In the genomic region with DNA sequence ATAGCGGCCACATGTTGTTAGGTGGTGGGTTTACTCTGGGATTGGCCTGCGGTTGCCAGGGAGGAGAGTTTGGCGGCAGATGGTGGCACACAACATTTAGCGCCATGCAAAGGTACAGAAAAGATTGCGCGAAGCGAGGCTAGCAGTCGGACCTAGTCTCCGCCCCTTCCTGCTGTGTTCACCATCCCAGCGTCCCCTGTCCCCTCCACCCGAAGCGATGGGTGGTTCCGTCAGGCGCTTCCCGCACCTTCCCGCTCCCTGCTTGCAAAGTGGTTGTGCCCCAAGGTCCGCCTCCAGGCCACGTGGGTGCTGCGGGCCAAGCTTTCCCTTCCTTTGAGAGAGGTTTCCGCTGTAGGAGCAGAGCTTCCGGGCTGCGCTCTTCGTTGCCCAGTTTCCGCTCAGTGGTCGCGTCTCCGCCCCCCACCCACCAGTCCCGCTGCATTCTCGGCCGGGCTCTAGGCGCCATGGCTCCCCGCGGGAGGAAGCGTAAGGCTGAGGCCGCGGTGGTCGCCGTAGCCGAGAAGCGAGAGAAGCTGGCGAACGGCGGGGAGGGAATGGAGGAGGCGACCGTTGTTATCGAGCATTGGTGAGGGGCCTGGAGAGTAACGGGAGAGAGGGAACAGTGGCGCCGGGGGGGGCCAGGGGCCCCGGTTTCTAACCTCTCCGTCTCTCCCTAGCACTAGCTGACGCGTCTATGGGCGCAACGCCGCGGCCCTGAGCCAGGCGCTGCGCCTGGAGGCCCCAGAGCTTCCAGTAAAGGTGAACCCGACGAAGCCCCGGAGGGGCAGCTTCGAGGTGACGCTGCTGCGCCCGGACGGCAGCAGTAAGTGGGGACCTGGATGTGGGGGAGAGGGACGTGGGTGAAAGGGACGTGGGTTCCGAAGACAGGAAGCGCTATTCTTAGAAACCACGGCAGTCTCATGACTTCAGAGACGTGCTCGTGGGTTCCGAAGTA, we compare ENCODE assay signal across 1 cellular context.
TF ChIP-seq lines count a peak whose summit lies in the region.

A gene with protein sequence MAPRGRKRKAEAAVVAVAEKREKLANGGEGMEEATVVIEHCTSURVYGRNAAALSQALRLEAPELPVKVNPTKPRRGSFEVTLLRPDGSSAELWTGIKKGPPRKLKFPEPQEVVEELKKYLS (plus strand): TSS at position 360 of the 955 bp plus-strand sequence. CDS start 105 bp downstream, at position 465.

TF ChIP-seq in K562, 482 proteins besides CTCF, POLR2A, EP300 and RAD21 (continued from another document and continues in another):
- TF ChIP-seq, protein P1, sequence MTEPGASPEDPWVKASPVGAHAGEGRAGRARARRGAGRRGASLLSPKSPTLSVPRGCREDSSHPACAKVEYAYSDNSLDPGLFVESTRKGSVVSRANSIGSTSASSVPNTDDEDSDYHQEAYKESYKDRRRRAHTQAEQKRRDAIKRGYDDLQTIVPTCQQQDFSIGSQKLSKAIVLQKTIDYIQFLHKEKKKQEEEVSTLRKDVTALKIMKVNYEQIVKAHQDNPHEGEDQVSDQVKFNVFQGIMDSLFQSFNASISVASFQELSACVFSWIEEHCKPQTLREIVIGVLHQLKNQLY (CRISPR knock-in tag; conservative IDR thresholded peaks at IDR 0.05): no peak
- peak; percentile 74 for TF ChIP-seq SAP30 (IDR thresholded peaks at IDR 0.05; ENCODE audit: borderline replicate concordance, insufficient read depth, low read depth, low read length, poor library complexity, severe bottlenecking)
- peak; percentile 99 for TF ChIP-seq MYC (IDR thresholded peaks at IDR 0.05; ENCODE audit: low read depth, low read length)
- TF ChIP-seq MYC (CRISPR knock-in tag; IDR thresholded peaks at IDR 0.05; ENCODE audit: borderline replicate concordance, low read depth): peak; percentile 96
- peak; percentile 96 for TF ChIP-seq SUPT5H (IDR thresholded peaks at IDR 0.05)
- TF ChIP-seq SMAD4 (CRISPR knock-in tag; conservative IDR thresholded peaks at IDR 0.05): peak; percentile 21; the same call in 1 of the 2 replicates
- TF ChIP-seq, protein P2, sequence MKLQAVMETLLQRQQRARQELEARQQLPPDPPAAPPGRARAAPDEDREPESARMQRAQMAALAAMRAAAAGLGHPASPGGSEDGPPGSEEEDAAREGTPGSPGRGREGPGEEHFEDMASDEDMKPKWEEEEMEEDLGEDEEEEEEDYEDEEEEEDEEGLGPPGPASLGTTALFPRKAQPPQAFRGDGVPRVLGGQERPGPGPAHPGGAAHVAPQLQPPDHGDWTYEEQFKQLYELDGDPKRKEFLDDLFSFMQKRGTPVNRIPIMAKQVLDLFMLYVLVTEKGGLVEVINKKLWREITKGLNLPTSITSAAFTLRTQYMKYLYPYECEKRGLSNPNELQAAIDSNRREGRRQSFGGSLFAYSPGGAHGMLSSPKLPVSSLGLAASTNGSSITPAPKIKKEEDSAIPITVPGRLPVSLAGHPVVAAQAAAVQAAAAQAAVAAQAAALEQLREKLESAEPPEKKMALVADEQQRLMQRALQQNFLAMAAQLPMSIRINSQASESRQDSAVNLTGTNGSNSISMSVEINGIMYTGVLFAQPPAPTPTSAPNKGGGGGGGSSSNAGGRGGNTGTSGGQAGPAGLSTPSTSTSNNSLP (IDR thresholded peaks at IDR 0.05; ENCODE audit: borderline replicate concordance, low read depth, low read length): peak; percentile 78; the same call in 1 of the 2 replicates
- no peak for TF ChIP-seq COPS2 (conservative IDR thresholded peaks at IDR 0.05)
- no peak for TF ChIP-seq KDM1A (IDR thresholded peaks at IDR 0.05)
- TF ChIP-seq ZNF174 (CRISPR knock-in tag; IDR thresholded peaks at IDR 0.05): no peak
- peak; percentile 84 for TF ChIP-seq CCNT2 (IDR thresholded peaks at IDR 0.05; ENCODE audit: borderline replicate concordance, extremely low read depth, insufficient read length, low read depth, low read length)
- no peak; the same call in 1 of the 2 replicates for TF ChIP-seq ZNF239 (CRISPR knock-in tag; IDR thresholded peaks at IDR 0.05)
- TF ChIP-seq NFIX (CRISPR knock-in tag; IDR thresholded peaks at IDR 0.05; ENCODE audit: low read depth): no peak
- no peak for TF ChIP-seq ZNF830 (CRISPR knock-in tag; IDR thresholded peaks at IDR 0.05)
- peak; percentile 99 for TF ChIP-seq ZEB2 (IDR thresholded peaks at IDR 0.05)
- TF ChIP-seq CAMTA2 (CRISPR knock-in tag; conservative IDR thresholded peaks at IDR 0.05): peak; percentile 82; the same call in 1 of the 2 replicates
- TF ChIP-seq, protein P3, sequence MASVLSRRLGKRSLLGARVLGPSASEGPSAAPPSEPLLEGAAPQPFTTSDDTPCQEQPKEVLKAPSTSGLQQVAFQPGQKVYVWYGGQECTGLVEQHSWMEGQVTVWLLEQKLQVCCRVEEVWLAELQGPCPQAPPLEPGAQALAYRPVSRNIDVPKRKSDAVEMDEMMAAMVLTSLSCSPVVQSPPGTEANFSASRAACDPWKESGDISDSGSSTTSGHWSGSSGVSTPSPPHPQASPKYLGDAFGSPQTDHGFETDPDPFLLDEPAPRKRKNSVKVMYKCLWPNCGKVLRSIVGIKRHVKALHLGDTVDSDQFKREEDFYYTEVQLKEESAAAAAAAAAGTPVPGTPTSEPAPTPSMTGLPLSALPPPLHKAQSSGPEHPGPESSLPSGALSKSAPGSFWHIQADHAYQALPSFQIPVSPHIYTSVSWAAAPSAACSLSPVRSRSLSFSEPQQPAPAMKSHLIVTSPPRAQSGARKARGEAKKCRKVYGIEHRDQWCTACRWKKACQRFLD (CRISPR knock-in tag; IDR thresholded peaks at IDR 0.05): peak; percentile 88
- no peak for TF ChIP-seq ZNF133 (CRISPR knock-in tag; IDR thresholded peaks at IDR 0.05)
- TF ChIP-seq, protein P4, sequence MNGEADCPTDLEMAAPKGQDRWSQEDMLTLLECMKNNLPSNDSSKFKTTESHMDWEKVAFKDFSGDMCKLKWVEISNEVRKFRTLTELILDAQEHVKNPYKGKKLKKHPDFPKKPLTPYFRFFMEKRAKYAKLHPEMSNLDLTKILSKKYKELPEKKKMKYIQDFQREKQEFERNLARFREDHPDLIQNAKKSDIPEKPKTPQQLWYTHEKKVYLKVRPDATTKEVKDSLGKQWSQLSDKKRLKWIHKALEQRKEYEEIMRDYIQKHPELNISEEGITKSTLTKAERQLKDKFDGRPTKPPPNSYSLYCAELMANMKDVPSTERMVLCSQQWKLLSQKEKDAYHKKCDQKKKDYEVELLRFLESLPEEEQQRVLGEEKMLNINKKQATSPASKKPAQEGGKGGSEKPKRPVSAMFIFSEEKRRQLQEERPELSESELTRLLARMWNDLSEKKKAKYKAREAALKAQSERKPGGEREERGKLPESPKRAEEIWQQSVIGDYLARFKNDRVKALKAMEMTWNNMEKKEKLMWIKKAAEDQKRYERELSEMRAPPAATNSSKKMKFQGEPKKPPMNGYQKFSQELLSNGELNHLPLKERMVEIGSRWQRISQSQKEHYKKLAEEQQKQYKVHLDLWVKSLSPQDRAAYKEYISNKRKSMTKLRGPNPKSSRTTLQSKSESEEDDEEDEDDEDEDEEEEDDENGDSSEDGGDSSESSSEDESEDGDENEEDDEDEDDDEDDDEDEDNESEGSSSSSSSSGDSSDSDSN (IDR thresholded peaks at IDR 0.05; ENCODE audit: borderline replicate concordance in 1 of 2, low read depth in 2 of 2, low read length in 2 of 2): peak; percentile 89 to 97; a peak in 3 of 4 replicates
- no peak for TF ChIP-seq ZNF282 (CRISPR knock-in tag; IDR thresholded peaks at IDR 0.05)
- TF ChIP-seq NONO (IDR thresholded peaks at IDR 0.05; ENCODE audit: low read depth in 2 of 2, low read length in 1 of 2): peak in 1 of 2 experiments; percentile 96; a peak in 2 of 4 replicates
- TF ChIP-seq TRIM24 (IDR thresholded peaks at IDR 0.05): peak in 1 of 2 experiments; percentile 99; a peak in 3 of 4 replicates
- TF ChIP-seq, protein P5, sequence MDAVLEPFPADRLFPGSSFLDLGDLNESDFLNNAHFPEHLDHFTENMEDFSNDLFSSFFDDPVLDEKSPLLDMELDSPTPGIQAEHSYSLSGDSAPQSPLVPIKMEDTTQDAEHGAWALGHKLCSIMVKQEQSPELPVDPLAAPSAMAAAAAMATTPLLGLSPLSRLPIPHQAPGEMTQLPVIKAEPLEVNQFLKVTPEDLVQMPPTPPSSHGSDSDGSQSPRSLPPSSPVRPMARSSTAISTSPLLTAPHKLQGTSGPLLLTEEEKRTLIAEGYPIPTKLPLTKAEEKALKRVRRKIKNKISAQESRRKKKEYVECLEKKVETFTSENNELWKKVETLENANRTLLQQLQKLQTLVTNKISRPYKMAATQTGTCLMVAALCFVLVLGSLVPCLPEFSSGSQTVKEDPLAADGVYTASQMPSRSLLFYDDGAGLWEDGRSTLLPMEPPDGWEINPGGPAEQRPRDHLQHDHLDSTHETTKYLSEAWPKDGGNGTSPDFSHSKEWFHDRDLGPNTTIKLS (IDR thresholded peaks at IDR 0.05; ENCODE audit: borderline replicate concordance, low read depth): peak; percentile 90
- TF ChIP-seq EHMT2 (IDR thresholded peaks at IDR 0.05): no peak
- no peak for TF ChIP-seq KAT2B (IDR thresholded peaks at IDR 0.05; ENCODE audit: low read depth, low read length)
- TF ChIP-seq SRSF1 (IDR thresholded peaks at IDR 0.05; ENCODE audit: low read depth, low read length): no peak
- peak; percentile 27; the same call in 1 of the 2 replicates for TF ChIP-seq ZNF717 (CRISPR knock-in tag; IDR thresholded peaks at IDR 0.05)
- TF ChIP-seq CBFA2T3 (IDR thresholded peaks at IDR 0.05): peak; percentile 24; the same call in 1 of the 2 replicates
- TF ChIP-seq ETV5 (CRISPR knock-in tag; IDR thresholded peaks at IDR 0.05; ENCODE audit: low read depth): peak; percentile 97
- TF ChIP-seq NELFE (IDR thresholded peaks at IDR 0.05; ENCODE audit: insufficient read depth, insufficient read length): no peak
- TF ChIP-seq ATF7 (IDR thresholded peaks at IDR 0.05): peak; percentile 97
- TF ChIP-seq DPF2 (IDR thresholded peaks at IDR 0.05): peak; percentile 51; the same call in 1 of the 2 replicates
- TF ChIP-seq, protein P6, sequence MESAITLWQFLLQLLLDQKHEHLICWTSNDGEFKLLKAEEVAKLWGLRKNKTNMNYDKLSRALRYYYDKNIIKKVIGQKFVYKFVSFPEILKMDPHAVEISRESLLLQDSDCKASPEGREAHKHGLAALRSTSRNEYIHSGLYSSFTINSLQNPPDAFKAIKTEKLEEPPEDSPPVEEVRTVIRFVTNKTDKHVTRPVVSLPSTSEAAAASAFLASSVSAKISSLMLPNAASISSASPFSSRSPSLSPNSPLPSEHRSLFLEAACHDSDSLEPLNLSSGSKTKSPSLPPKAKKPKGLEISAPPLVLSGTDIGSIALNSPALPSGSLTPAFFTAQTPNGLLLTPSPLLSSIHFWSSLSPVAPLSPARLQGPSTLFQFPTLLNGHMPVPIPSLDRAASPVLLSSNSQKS (CRISPR knock-in tag; IDR thresholded peaks at IDR 0.05): no peak
- TF ChIP-seq PPARD (CRISPR knock-in tag; IDR thresholded peaks at IDR 0.05): no peak
- TF ChIP-seq KAT7 (CRISPR knock-in tag; IDR thresholded peaks at IDR 0.05; ENCODE audit: borderline replicate concordance): peak; percentile 79; the same call in 1 of the 2 replicates
- TF ChIP-seq, protein P7, sequence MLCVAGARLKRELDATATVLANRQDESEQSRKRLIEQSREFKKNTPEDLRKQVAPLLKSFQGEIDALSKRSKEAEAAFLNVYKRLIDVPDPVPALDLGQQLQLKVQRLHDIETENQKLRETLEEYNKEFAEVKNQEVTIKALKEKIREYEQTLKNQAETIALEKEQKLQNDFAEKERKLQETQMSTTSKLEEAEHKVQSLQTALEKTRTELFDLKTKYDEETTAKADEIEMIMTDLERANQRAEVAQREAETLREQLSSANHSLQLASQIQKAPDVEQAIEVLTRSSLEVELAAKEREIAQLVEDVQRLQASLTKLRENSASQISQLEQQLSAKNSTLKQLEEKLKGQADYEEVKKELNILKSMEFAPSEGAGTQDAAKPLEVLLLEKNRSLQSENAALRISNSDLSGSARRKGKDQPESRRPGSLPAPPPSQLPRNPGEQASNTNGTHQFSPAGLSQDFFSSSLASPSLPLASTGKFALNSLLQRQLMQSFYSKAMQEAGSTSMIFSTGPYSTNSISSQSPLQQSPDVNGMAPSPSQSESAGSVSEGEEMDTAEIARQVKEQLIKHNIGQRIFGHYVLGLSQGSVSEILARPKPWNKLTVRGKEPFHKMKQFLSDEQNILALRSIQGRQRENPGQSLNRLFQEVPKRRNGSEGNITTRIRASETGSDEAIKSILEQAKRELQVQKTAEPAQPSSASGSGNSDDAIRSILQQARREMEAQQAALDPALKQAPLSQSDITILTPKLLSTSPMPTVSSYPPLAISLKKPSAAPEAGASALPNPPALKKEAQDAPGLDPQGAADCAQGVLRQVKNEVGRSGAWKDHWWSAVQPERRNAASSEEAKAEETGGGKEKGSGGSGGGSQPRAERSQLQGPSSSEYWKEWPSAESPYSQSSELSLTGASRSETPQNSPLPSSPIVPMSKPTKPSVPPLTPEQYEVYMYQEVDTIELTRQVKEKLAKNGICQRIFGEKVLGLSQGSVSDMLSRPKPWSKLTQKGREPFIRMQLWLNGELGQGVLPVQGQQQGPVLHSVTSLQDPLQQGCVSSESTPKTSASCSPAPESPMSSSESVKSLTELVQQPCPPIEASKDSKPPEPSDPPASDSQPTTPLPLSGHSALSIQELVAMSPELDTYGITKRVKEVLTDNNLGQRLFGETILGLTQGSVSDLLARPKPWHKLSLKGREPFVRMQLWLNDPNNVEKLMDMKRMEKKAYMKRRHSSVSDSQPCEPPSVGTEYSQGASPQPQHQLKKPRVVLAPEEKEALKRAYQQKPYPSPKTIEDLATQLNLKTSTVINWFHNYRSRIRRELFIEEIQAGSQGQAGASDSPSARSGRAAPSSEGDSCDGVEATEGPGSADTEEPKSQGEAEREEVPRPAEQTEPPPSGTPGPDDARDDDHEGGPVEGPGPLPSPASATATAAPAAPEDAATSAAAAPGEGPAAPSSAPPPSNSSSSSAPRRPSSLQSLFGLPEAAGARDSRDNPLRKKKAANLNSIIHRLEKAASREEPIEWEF (CRISPR knock-in tag; IDR thresholded peaks at IDR 0.05): no peak
- TF ChIP-seq RBFOX2 (IDR thresholded peaks at IDR 0.05; ENCODE audit: low read depth, low read length): peak; percentile 99
- peak; percentile 97 for TF ChIP-seq FOXK1 (CRISPR knock-in tag; IDR thresholded peaks at IDR 0.05; ENCODE audit: borderline replicate concordance)
- TF ChIP-seq SLC30A9 (CRISPR knock-in tag; IDR thresholded peaks at IDR 0.05): no peak
